In the genomic region with DNA sequence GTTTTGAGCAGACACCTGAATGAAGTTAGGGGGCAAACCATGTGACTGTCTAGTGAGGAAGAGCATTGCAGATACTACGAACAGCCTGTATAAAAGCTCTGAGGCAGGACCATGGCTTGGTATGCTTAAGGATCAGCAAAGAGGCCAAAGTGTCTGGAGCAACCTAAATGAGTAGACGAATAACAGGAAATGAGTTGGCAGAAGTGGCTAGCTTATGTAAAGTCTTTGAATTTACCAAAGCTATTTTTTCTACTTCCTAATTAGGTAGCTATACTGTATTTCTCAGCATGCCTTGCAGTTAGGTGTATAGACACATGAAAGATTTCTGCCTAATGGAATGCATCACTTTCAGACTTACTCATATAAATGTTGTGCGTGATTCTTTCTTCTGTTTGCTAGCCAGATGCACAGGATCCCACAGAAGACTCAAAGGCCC, we compare ENCODE assay signal across 8 cellular contexts. TPM values are rescaled to one million over a fixed set of nuclear protein-coding genes. Genes with fewer than 3 reads are reported as not detected.
DNase-seq lines count a peak whose midpoint lies in the region; ATAC-seq and TF ChIP-seq lines count a peak whose summit lies in the region.

No MANE protein-coding gene starts in this region.

- WGBS in endodermal cell (ENCODE audit: insufficient coverage in 1 of 2, insufficient read length in 1 of 2), 2 experiments: 88 to 92% methylated on average over 2 to 3 of the region's 3 CpGs

- no peaks in the 10 kb centered on the region for H3K27me3 Mint-ChIP-seq in endodermal cell (ENCODE audit: insufficient read depth)

- no peak overlapping the region for H3K27ac ChIP-seq in endodermal cell (ENCODE audit: low read depth, low read length)

- no peak overlapping the region for H3K9ac ChIP-seq in endodermal cell (ENCODE audit: extremely low read depth, low read length, poor library complexity, severe bottlenecking)

- no peak overlapping the region for H3K4me3 Mint-ChIP-seq in endodermal cell

- no peaks in the 10 kb centered on the region for H3K9me3 Mint-ChIP-seq in endodermal cell

- no peaks in the 10 kb centered on the region for H3K4me1 ChIP-seq in endodermal cell (ENCODE audit: control insufficient read depth, insufficient read depth, low read length)

- no peaks in the 10 kb centered on the region for H3K4me1 Mint-ChIP-seq in endodermal cell

- H3K4me3 ChIP-seq in endodermal cell (ENCODE audit: low read length): no peak overlapping the region

- ATAC-seq in HG03196 (IDR thresholded peaks at IDR 0.05; ENCODE audit: unreplicated experiment) (peak; percentile 41), left colon (peak; percentile 52), HG02678 (IDR thresholded peaks at IDR 0.05; ENCODE audit: unreplicated experiment) (no peak), HG02852 (IDR thresholded peaks at IDR 0.05; ENCODE audit: unreplicated experiment) (no peak)

- H3K27ac Mint-ChIP-seq in endodermal cell: no peak overlapping the region

- no peaks in the 10 kb centered on the region for H3K27me3 ChIP-seq in endodermal cell (ENCODE audit: control insufficient read depth, insufficient read depth, low read length, poor library complexity, severe bottlenecking)

- DNase-seq in DMS53 (lab: John Stamatoyannopoulos, UW): peak; percentile 36
- peak; percentile 13 for DNase-seq in UCSD-AML1 (lab: John Stamatoyannopoulos, UW; ENCODE audit: unreplicated experiment)
- DNase-seq in left colon: no peak
- no peak for DNase-seq in endodermal cell
- no peak for DNase-seq in middle frontal gyrus (ENCODE audit: extremely low spot score, low spot score)

- H3K9me3 ChIP-seq in endodermal cell (ENCODE audit: control insufficient read depth, low read length): no peaks in the 10 kb centered on the region

- H3K36me3 Mint-ChIP-seq in endodermal cell (ENCODE audit: low read depth): no peaks in the 10 kb centered on the region

- intact Hi-C loops in left colon (cut with DNase I, micrococcal nuclease): no loop called here

- no peaks in the 10 kb centered on the region for H3K36me3 ChIP-seq in endodermal cell (ENCODE audit: control insufficient read depth, insufficient read depth, low read length)

- TF ChIP-seq CTCF in endodermal cell (conservative IDR thresholded peaks at IDR 0.05): no peak

RNA-seq across cellular contexts. Expression of gene GPRIN3, which starts 9.3 kb away (rescaled TPM):
- total RNA-seq in left colon: 10 to 100 TPM; 16.6 to 21.1 TPM
- 1 to 10 TPM; 2.1 to 2.3 TPM for total RNA-seq in endodermal cell
- 1.5 TPM for polyA plus RNA-seq in endodermal cell (2013, experiment 1 of 2)
- polyA plus RNA-seq in endodermal cell (2013, experiment 2 of 2): 1.4 TPM

Comparison
In these comparisons a context has a peak if more than half of its experiments do, and no peak if none do; other contexts are left out.
1. DNase-seq: peak in DMS53 (single experiment) and UCSD-AML1 (single experiment); none in left colon (0 of 2), endodermal cell (single experiment) and middle frontal gyrus (single experiment).
2. ATAC-seq: peak in HG03196 (single experiment) and left colon (single experiment); none in HG02678 (single experiment) and HG02852 (single experiment).
3. RNA of gene GPRIN3, which starts 9.3 kb away (total RNA-seq): 16.6 to 21.1 TPM in left colon; 2.1 to 2.3 TPM in endodermal cell; every median in the first group is over 4 times any median in the second.